8 cellular contexts compared by ENCODE assay signal in genomic region chr1:203625623-203626189, GRCh38. TPM values are rescaled to one million over a fixed set of nuclear protein-coding genes. Genes with fewer than 3 reads are reported as not detected.
A peak's percentile ranks its signal among the peaks of the same experiment; 100 is the strongest.
DNase-seq lines count a peak whose midpoint lies in the region; ATAC-seq, FAIRE-seq and TF ChIP-seq lines count a peak whose summit lies in the region.

No MANE protein-coding gene starts in this region.

- H3K36me3 Mint-ChIP-seq in brain: no peaks in the 10 kb centered on the region

- peak overlapping the region; percentile 59 for H2AFZ ChIP-seq in keratinocyte (ENCODE audit: control insufficient read depth, low read length)

- peak overlapping the region; percentile 88 for H3K27ac ChIP-seq in keratinocyte (ENCODE audit: control insufficient read depth, insufficient read depth, low read length)

- H3K9ac ChIP-seq in keratinocyte (ENCODE audit: control insufficient read depth, extremely low read depth, insufficient read depth, low read length): peak overlapping the region; percentile 89

- H3K4me1 Mint-ChIP-seq in brain: peaks cover 72% of the 10 kb centered on the region

- peaks cover 0 to 2% (median 0%) of the 10 kb centered on the region in 5 experiments for H3K9me3 Mint-ChIP-seq in brain

- no peak for TF ChIP-seq EP300 in Ishikawa (IDR thresholded peaks at IDR 0.05; ENCODE audit: borderline replicate concordance)

- intact Hi-C loops in posterior vena cava (cut with DNase I): loop anchor here (5.0 to 10.0 kb wide), 3 partner anchors 77 to 121 kb away; no protein-coding TSS in a partner anchor

- H4K20me1 ChIP-seq in keratinocyte (ENCODE audit: control insufficient read depth, extremely low read depth, insufficient read depth, low read length): no peaks in the 10 kb centered on the region

- H3K4me2 ChIP-seq in keratinocyte (ENCODE audit: control insufficient read depth, extremely low read depth, insufficient read depth, low read depth, low read length): peak overlapping the region; percentile 77

- dilution Hi-C loops in keratinocyte (cut with MboI; ENCODE audit: extremely low pct_ligation_motif_present, low sequenced_read_pairs): no loop called here

- peak; percentile 76 for TF ChIP-seq RAD21 in Ishikawa (IDR thresholded peaks at IDR 0.05; ENCODE audit: low read depth)

- peak in 1 of 2 experiments; percentile 40 for TF ChIP-seq CTCF in brain (conservative IDR thresholded peaks at IDR 0.05)
- TF ChIP-seq CTCF in keratinocyte (optimal IDR thresholded peaks at IDR 0.05 in 1 of 3, IDR thresholded peaks at IDR 0.05 in 1 of 3, conservative IDR thresholded peaks at IDR 0.05 in 1 of 3; ENCODE audit: extremely low read depth in 1 of 3, insufficient read depth in 2 of 3, low read length in 3 of 3): peak in 1 of 3 experiments; percentile 69

- peak overlapping the region in 2 of 3 experiments; percentile 53 to 97 for H3K4me3 ChIP-seq in keratinocyte (ENCODE audit: control insufficient read depth in 2 of 3, extremely low read depth in 1 of 3, insufficient read depth in 2 of 3, low read depth in 1 of 3, low read length in 3 of 3)

- H3K27me3 ChIP-seq in keratinocyte (ENCODE audit: control insufficient read depth, extremely low read depth, insufficient read depth, low read length): no peaks in the 10 kb centered on the region

- H3K79me2 ChIP-seq in keratinocyte (ENCODE audit: control insufficient read depth, insufficient read depth, low read length): peaks cover 39% of the 10 kb centered on the region

- peak; percentile 56 for FAIRE-seq in keratinocyte (lab: Jason Lieb, UNC)

- H3K27me3 Mint-ChIP-seq in brain: peaks cover 23% of the 10 kb centered on the region

- DNase-seq in DMS79 treated with DMSO at 0.1 percent for 48 hours (lab: John Stamatoyannopoulos, UW): peak; percentile 57
- peak; percentile 81 for DNase-seq in SW480 (ENCODE audit: low spot score)
- no peak for DNase-seq in keratinocyte (ENCODE audit: low read depth, low spot score)
- DNase-seq in stimulated activated CD4-positive, alpha-beta T cell treated with anti-CD3 and anti-CD28 coated beads, Interleukin-15, amount 100 ng/mL, for 24 hours: peak; percentile 59
- no peak for DNase-seq in posterior vena cava (ENCODE audit: low spot score)

- H3K4me1 ChIP-seq in keratinocyte (ENCODE audit: control insufficient read depth, extremely low read depth, insufficient read depth, low read length): peaks cover 27% of the 10 kb centered on the region

- H3K9me1 ChIP-seq in keratinocyte (ENCODE audit: control insufficient read depth, extremely low read depth, insufficient read depth, low read length): peaks cover 6% of the 10 kb centered on the region

- H3K27ac Mint-ChIP-seq in brain: peak overlapping the region; percentile 21 to 99 (median 99)

- ATAC-seq in HG02798 (IDR thresholded peaks at IDR 0.05; ENCODE audit: poor library complexity, unreplicated experiment): no peak

- H3K36me3 ChIP-seq in keratinocyte (ENCODE audit: control insufficient read depth in 2 of 2, extremely low read depth in 1 of 2, insufficient read depth in 2 of 2, low read length in 2 of 2): no peaks in the 10 kb centered on the region

- H3K4me3 Mint-ChIP-seq in brain: peak overlapping the region; percentile 61 to 100 (median 99)

- H3K9me3 ChIP-seq in keratinocyte (ENCODE audit: control insufficient read depth, low read depth, low read length): no peaks in the 10 kb centered on the region

TF ChIP-seq in Ishikawa, 13 proteins besides CTCF, POLR2A, EP300 and RAD21:
- TF ChIP-seq EGR1 (IDR thresholded peaks at IDR 0.05): no peak
- peak; percentile 24; the same call in 1 of the 2 replicates for TF ChIP-seq NFIC (IDR thresholded peaks at IDR 0.05)
- TF ChIP-seq CEBPB (IDR thresholded peaks at IDR 0.05): peak; percentile 98
- no peak for TF ChIP-seq YY1 (IDR thresholded peaks at IDR 0.05; ENCODE audit: low read depth)
- TF ChIP-seq MAX (IDR thresholded peaks at IDR 0.05): no peak; the same call in 1 of the 2 replicates

RNA-seq across cellular contexts. Expression of gene ATP2B4, which starts 0.9 kb away (rescaled TPM):
- polyA plus RNA-seq in brain (ENCODE audit: insufficient read depth, low read depth, low replicate concordance) (95.2 TPM), keratinocyte (76.9 to 112 TPM (median 84.8 TPM) in 3 replicates)
- 27.7 TPM for polyA plus RNA-seq in keratinocyte (2011; ENCODE audit: low read depth)
- 26.3 and 45.0 TPM in 2 replicates for polyA plus RNA-seq in keratinocyte (2011; cell fraction: cytosol; rRNA removed)
- polyA plus RNA-seq in keratinocyte (2011; cell fraction: nucleus; rRNA removed): 201 and 208 TPM in 2 replicates
- 61.6 and 86.8 TPM in 2 replicates for polyA plus RNA-seq in keratinocyte (2012; ENCODE audit: low replicate concordance)
- 144 to 335 TPM (median 224 TPM) in 3 replicates for polyA minus RNA-seq in keratinocyte
- 83.3 TPM for polyA minus RNA-seq in keratinocyte (2011; cell fraction: cytosol; rRNA and poly(A)+ RNA removed)
- 266 and 461 TPM in 2 replicates for polyA minus RNA-seq in keratinocyte (2011; cell fraction: nucleus; rRNA and poly(A)+ RNA removed)
- 100 to 1,000 TPM; 245 to 250 TPM for total RNA-seq in posterior vena cava

Comparison
In these comparisons a context has a peak if more than half of its experiments do, and no peak if none do; other contexts are left out.
1. DNase-seq: peak in DMS79 treated with DMSO at 0.1 percent for 48 hours (single experiment), SW480 (single experiment) and stimulated activated CD4-positive, alpha-beta T cell treated with anti-CD3 and anti-CD28 coated beads, Interleukin-15, amount 100 ng/mL, for 24 hours (single experiment); none in keratinocyte (single experiment) and posterior vena cava (single experiment).